25 cellular contexts compared by ENCODE assay signal in the genomic region with DNA sequence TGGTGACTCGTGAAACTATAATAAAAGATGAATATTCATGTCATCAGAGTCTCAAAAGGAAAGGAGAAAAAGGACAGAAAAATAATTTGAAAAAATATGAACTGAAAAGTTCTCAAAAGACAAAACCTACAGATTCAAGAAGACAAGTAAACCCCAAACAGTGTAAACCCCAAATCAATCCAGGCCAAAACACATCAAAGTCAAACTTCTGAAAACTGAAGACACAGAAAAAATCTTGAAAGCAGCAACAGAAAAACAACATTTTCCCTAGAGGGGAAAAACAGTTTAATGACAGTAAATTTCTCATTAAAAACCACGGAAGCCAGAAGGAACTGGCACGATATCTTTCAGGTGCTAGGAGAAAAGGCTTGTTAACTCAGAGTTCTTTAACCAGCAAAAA.
"Had no signal": no experiment of that assay in that cellular context is flagged by ENCODE, and none has a peak within 500 bp of the region (broad histone marks: within the 10 kb centered on the region; RNA-seq: fewer than 3 reads in every experiment).

No MANE protein-coding gene starts in this region.

- H3K4me1 Mint-ChIP-seq: central memory CD8-positive, alpha-beta T cell; T-helper 17 cell had no signal

- H3K27me3 ChIP-seq: ascending aorta, body of pancreas, SJSA1 had no signal

- H3K36me3 ChIP-seq: ascending aorta had no signal

- H3K4me3 Mint-ChIP-seq: activated CD4-positive, alpha-beta T cell treated with anti-CD3 and anti-CD28 coated beads for 36 hours; activated naive CD4-positive, alpha-beta T cell treated with anti-CD3 and anti-CD28 coated beads, Interleukin-2, amount 10 ng/mL, durations not matched to agents 7 days and 5 days; activated naive CD8-positive, alpha-beta T cell treated with anti-CD3 and anti-CD28 coated beads, Interleukin-2, amount 50 U/mL, for 24 hours; central memory CD8-positive, alpha-beta T cell; T-helper 17 cell had no signal

- DNase-seq: activated CD4-positive, alpha-beta T cell treated with anti-CD3 and anti-CD28 coated beads for 36 hours; activated CD4-positive, alpha-beta T cell treated with anti-CD3 and anti-CD28 coated beads, Interleukin-2, amount 50 U/mL, for 4 hours; activated CD8-positive, alpha-beta memory T cell treated with anti-CD3 and anti-CD28 coated beads for 24 hours; activated gamma-delta T cell treated with Interleukin-2 at 50 U/mL for 16 hours; activated naive CD4-positive, alpha-beta T cell treated with anti-CD3 and anti-CD28 coated beads, Interleukin-2, amount 10 ng/mL, durations not matched to agents 7 days and 5 days; activated naive CD8-positive, alpha-beta T cell treated with anti-CD3 and anti-CD28 coated beads, Interleukin-2, amount 50 U/mL, for 24 hours; activated T-cell treated with anti-CD3 and anti-CD28 coated beads, Interleukin-2, amount 50 U/mL, for 48 hours; amniotic stem cell; body of pancreas; Kasumi-1; NCI-H1105 treated with DMSO at 0.1 percent for 48 hours; NCI-H1436 treated with DMSO at 0.1 percent for 48 hours; NCI-H187; NCI-H2081; NCI-H524; SHP77; SW 1271; T-helper 17 cell had no signal

- H3K4me1 ChIP-seq: ascending aorta, body of pancreas, SJSA1 had no signal

- H3K27ac ChIP-seq: ascending aorta, body of pancreas, SJSA1, VCaP had no signal

- H3K9me3 Mint-ChIP-seq: activated naive CD8-positive, alpha-beta T cell treated with anti-CD3 and anti-CD28 coated beads, Interleukin-2, amount 50 U/mL, for 24 hours; activated T-helper 2 cell treated with anti-CD3 and anti-CD28 coated beads, Interferon-gamma antibody, Interleukin-2, Interleukin-4, amounts not matched to agents 10 μg/mL and 5 μg/mL and 100 μg/mL, durations not matched to agents 14 hours and 24 hours and 36 hours; central memory CD8-positive, alpha-beta T cell had no signal

- H3K27ac Mint-ChIP-seq: activated CD4-positive, alpha-beta T cell treated with anti-CD3 and anti-CD28 coated beads for 36 hours; activated naive CD4-positive, alpha-beta T cell treated with anti-CD3 and anti-CD28 coated beads, Interleukin-2, amount 10 ng/mL, durations not matched to agents 7 days and 5 days; activated naive CD8-positive, alpha-beta T cell treated with anti-CD3 and anti-CD28 coated beads, Interleukin-2, amount 50 U/mL, for 24 hours; activated T-helper 2 cell treated with anti-CD3 and anti-CD28 coated beads, Interferon-gamma antibody, Interleukin-2, Interleukin-4, amounts not matched to agents 10 μg/mL and 5 μg/mL and 100 μg/mL, durations not matched to agents 14 hours and 24 hours and 36 hours; T-helper 17 cell had no signal

- H3K4me3 ChIP-seq: ascending aorta, body of pancreas, K562, SJSA1 had no signal

- ATAC-seq: activated CD4-positive, alpha-beta T cell treated with anti-CD3 and anti-CD28 coated beads for 36 hours; activated naive CD8-positive, alpha-beta T cell treated with anti-CD3 and anti-CD28 coated beads, Interleukin-2, amount 50 U/mL, for 24 hours; body of pancreas; K562; SK-N-SH treated with all-trans-retinoic acid at 6 μM for 48 hours; T-helper 17 cell had no signal

- H3K27me3 Mint-ChIP-seq: activated CD4-positive, alpha-beta T cell treated with anti-CD3 and anti-CD28 coated beads for 36 hours; activated naive CD4-positive, alpha-beta T cell treated with anti-CD3 and anti-CD28 coated beads, Interleukin-2, amount 10 ng/mL, durations not matched to agents 7 days and 5 days; activated naive CD8-positive, alpha-beta T cell treated with anti-CD3 and anti-CD28 coated beads, Interleukin-2, amount 50 U/mL, for 24 hours; central memory CD8-positive, alpha-beta T cell; T-helper 17 cell had no signal
